15 cellular contexts compared by ENCODE assay signal in the genomic region with DNA sequence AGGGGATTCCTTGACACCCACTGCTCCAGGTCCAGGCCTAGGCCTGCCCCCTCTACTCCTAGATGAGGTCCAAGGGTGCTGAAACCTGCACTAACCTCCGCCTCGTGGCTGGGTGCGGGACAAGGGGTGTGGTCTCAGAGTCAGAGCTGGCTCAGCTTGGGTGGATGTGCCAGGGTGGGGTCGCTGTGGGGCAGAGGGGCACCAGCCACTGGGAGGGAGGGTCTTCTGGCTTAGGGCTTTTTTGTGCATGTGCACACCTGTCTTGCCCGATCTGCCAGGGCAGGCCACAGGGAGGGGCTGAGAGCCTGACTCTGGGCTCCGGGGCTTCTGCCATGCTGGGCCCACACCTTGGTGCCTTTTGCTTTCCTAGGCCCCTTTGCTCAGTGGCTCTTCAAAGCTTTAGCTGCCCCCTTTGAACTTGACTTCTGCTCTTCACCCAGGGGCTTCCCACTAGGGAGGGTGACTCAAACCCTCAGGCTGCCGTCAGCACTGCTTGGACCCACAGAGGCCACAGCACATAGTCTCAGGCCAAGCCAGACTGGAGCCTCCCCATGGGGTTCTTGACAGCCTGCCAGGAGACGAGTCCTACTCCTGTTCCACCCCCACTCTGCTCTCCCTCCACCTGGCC.
A peak's percentile ranks its signal among the peaks of the same experiment; 100 is the strongest.
DNase-seq lines count a peak whose midpoint lies in the region; ATAC-seq and TF ChIP-seq lines count a peak whose summit lies in the region.
"Had no signal": no experiment of that assay in that cellular context is flagged by ENCODE, and none has a peak within 500 bp of the region (broad histone marks: within the 10 kb centered on the region; RNA-seq: fewer than 3 reads in every experiment).

No MANE protein-coding gene starts in this region.

- TF ChIP-seq CTCF in HFFc6 (IDR thresholded peaks at IDR 0.05) (no peak), mammary epithelial cell (conservative IDR thresholded peaks at IDR 0.05 in 1 of 2, IDR thresholded peaks at IDR 0.05 in 1 of 2; ENCODE audit: extremely low read depth in 1 of 2, insufficient read depth in 1 of 2, low read depth in 1 of 2, low read length in 2 of 2) (no peak), tibial artery (IDR thresholded peaks at IDR 0.05) (no peak)

- H3K23ac ChIP-seq in trophoblast cell (ENCODE audit: low read length) = no peak overlapping the region

- H3K9me3 ChIP-seq in mammary epithelial cell (replicated peaks; ENCODE audit: insufficient read depth, low read length) (no peaks in the 10 kb centered on the region), trophoblast cell (ENCODE audit: insufficient read depth, low read depth, low read length) (no peaks in the 10 kb centered on the region), tibial artery (no peaks in the 10 kb centered on the region)
- H3K9me3 ChIP-seq: SK-N-SH had no signal

- H3K36me3 ChIP-seq in mammary epithelial cell (ENCODE audit: insufficient read depth, low read length) (no peaks in the 10 kb centered on the region), trophoblast cell (ENCODE audit: control insufficient read depth in 1 of 2, insufficient read depth in 2 of 2, low read length in 2 of 2) (no peaks in the 10 kb centered on the region), tibial artery (no peaks in the 10 kb centered on the region)
- H3K36me3 ChIP-seq: heart left ventricle had no signal

- peaks cover 12% of the 10 kb centered on the region for H3K36me3 Mint-ChIP-seq in HFFc6 (ENCODE audit: low read depth)

- H3K4me1 Mint-ChIP-seq in HFFc6 (ENCODE audit: low read depth) = peaks cover 61% of the 10 kb centered on the region

- H4K91ac ChIP-seq in trophoblast cell (ENCODE audit: low read depth, low read length) = peak overlapping the region; percentile 59

- dilution Hi-C loops in mammary epithelial cell (cut with HindIII; ENCODE audit: low sequenced_read_pairs) = loop anchor here (5.0 kb wide), 1 partner anchor 42 kb away; no protein-coding TSS in a partner anchor

- no peaks in the 10 kb centered on the region for H4K20me1 ChIP-seq in mammary epithelial cell (ENCODE audit: insufficient read depth, low read length)

- H2AFZ ChIP-seq in mammary epithelial cell (ENCODE audit: low read depth, low read length) (peak overlapping the region; percentile 8), trophoblast cell (ENCODE audit: insufficient read depth, low read length, poor library complexity) (no peak overlapping the region)

- peaks cover 13% of the 10 kb centered on the region for H3K9me3 Mint-ChIP-seq in HFFc6

- intact Hi-C loops in mammary epithelial cell (cut with micrococcal nuclease) (no loop called here), tibial artery (cut with DNase I; ENCODE audit: low total_unique reads) (no loop called here)

- peaks cover 43% of the 10 kb centered on the region for H3K4me1 ChIP-seq in mammary epithelial cell (ENCODE audit: insufficient read depth, low read length)
- H3K4me1 ChIP-seq in trophoblast cell (ENCODE audit: control insufficient read depth in 1 of 2, insufficient read depth in 2 of 2, low read length in 2 of 2) = peaks cover 17% of the 10 kb centered on the region in 2 experiments
- peaks cover 7 to 68% (median 43%) of the 10 kb centered on the region in 4 donors for H3K4me1 ChIP-seq in tibial artery

- H3K4me3 ChIP-seq in mammary epithelial cell (replicated peaks in 1 of 3; ENCODE audit: insufficient read depth in 1 of 3, low read depth in 2 of 3, low read length in 3 of 3) (no peak overlapping the region), trophoblast cell (ENCODE audit: low read depth, low read length) (no peak overlapping the region), tibial artery (no peak overlapping the region)
- H3K4me3 ChIP-seq: heart left ventricle had no signal

- H3K27me3 Mint-ChIP-seq in HFFc6 (ENCODE audit: insufficient read depth) = no peaks in the 10 kb centered on the region

- H3K27ac ChIP-seq in mammary epithelial cell (ENCODE audit: insufficient read depth, low read depth, low read length) (no peak overlapping the region), trophoblast cell (ENCODE audit: low read depth, low read length) (no peak overlapping the region), tibial artery (peak overlapping the region in 1 of 2 donors; percentile 89)

- no peak overlapping the region for H3K4me3 Mint-ChIP-seq in HFFc6

- H3K4ac ChIP-seq in trophoblast cell (ENCODE audit: low read depth, low read length) = no peak overlapping the region

- H2BK5ac ChIP-seq in trophoblast cell (ENCODE audit: low read depth, low read length, poor library complexity) = no peak overlapping the region

- no peak overlapping the region for H2BK120ac ChIP-seq in trophoblast cell (ENCODE audit: insufficient read depth, low read length, poor library complexity)

- no peak overlapping the region for H3K4me2 ChIP-seq in mammary epithelial cell (ENCODE audit: insufficient read depth, low read depth, low read length)
- no peak overlapping the region for H3K4me2 ChIP-seq in trophoblast cell (ENCODE audit: low read length)
- H3K4me2 ChIP-seq: SK-N-SH had no signal

- H4K12ac ChIP-seq in trophoblast cell (ENCODE audit: low read depth, low read length) = no peak overlapping the region

- peaks cover 17% of the 10 kb centered on the region for H3K79me1 ChIP-seq in trophoblast cell (ENCODE audit: low read length)

- peak; percentile 36 to 55 for ATAC-seq in activated CD4-positive, CD25-positive, alpha-beta regulatory T cell treated with anti-CD3 and anti-CD28 coated beads, Interleukin-2, amount 50 U/mL, for 24 hours
- ATAC-seq in GM21447 (IDR thresholded peaks at IDR 0.05; ENCODE audit: unreplicated experiment) = no peak
- no peak for ATAC-seq in GM18909 (IDR thresholded peaks at IDR 0.05; ENCODE audit: poor library complexity, unreplicated experiment)
- ATAC-seq: heart left ventricle had no signal

- peak overlapping the region; percentile 2; the same call in 1 of the 2 replicates for H3K27ac Mint-ChIP-seq in HFFc6

- no peak overlapping the region for H3K14ac ChIP-seq in trophoblast cell (ENCODE audit: low read length)

- H4K8ac ChIP-seq in trophoblast cell (ENCODE audit: low read depth, low read length) = no peak overlapping the region

- BruUV-seq in mammary epithelial cell (replicated peaks; lab: Mats Ljungman, UMichigan) = no TSS peak

- peak overlapping the region; percentile 69 for H2BK12ac ChIP-seq in trophoblast cell (ENCODE audit: low read length)

- H2AK5ac ChIP-seq in trophoblast cell (ENCODE audit: low read length) = peak overlapping the region; percentile 83

- CTCF ChIA-PET in mammary epithelial cell (lab: Charles Lee; ENCODE audit: low non-redundant PET) = no interaction called here

- H3K18ac ChIP-seq in trophoblast cell (ENCODE audit: low read length) = peak overlapping the region; percentile 19

- H3K79me2 ChIP-seq in mammary epithelial cell (ENCODE audit: insufficient read depth, low read length) (no peaks in the 10 kb centered on the region), trophoblast cell (ENCODE audit: control insufficient read depth, insufficient read depth, low read length, poor library complexity) (peaks cover 5% of the 10 kb centered on the region)

- DNase-seq in activated CD4-positive, CD25-positive, alpha-beta regulatory T cell treated with anti-CD3 and anti-CD28 coated beads, Interleukin-2, amount 50 U/mL, for 72 hours = no peak
- DNase-seq in HFFc6 = no peak
- DNase-seq in mammary epithelial cell = peak; percentile 31
- no peak for DNase-seq in trophoblast cell
- no peak for DNase-seq in tibial artery
- DNase-seq: cortex of kidney, mesendoderm, MM.1S, NCI-H510A treated with DMSO at 0.1 percent for 48 hours, retina, SK-N-SH had no signal

- in situ Hi-C loops in mammary epithelial cell (cut with MboI; ENCODE audit: low sequenced_read_pairs in 2 of 2) = no loop called here

- H3K9ac ChIP-seq in mammary epithelial cell (ENCODE audit: insufficient read depth, low read length) = no peak overlapping the region
- no peak overlapping the region for H3K9ac ChIP-seq in trophoblast cell (ENCODE audit: low read length)
- H3K9ac ChIP-seq: SK-N-SH had no signal

- H3K27me3 ChIP-seq in mammary epithelial cell (ENCODE audit: insufficient read depth, low read length) (no peaks in the 10 kb centered on the region), trophoblast cell (ENCODE audit: insufficient read depth, low read length) (no peaks in the 10 kb centered on the region), tibial artery (no peaks in the 10 kb centered on the region)
- H3K27me3 ChIP-seq: heart left ventricle had no signal

- 70% methylated on average over 5 of the region's 8 CpGs for WGBS in mammary epithelial cell (ENCODE audit: low coverage, missing lambda C conversion rate)
- no CpG with 5 or more reads among the region's 8 CpGs for WGBS in trophoblast cell (ENCODE audit: extremely low coverage, insufficient coverage, insufficient read length)

Comparison
In these comparisons a context has a peak if more than half of its experiments do, and no peak if none do; other contexts are left out.
1. ATAC-seq: peak in activated CD4-positive, CD25-positive, alpha-beta regulatory T cell treated with anti-CD3 and anti-CD28 coated beads, Interleukin-2, amount 50 U/mL, for 24 hours (2 of 2); none in GM21447 (single experiment) and GM18909 (single experiment).